Comparison of ENCODE assay signal across 22 cellular contexts in the genomic region with DNA sequence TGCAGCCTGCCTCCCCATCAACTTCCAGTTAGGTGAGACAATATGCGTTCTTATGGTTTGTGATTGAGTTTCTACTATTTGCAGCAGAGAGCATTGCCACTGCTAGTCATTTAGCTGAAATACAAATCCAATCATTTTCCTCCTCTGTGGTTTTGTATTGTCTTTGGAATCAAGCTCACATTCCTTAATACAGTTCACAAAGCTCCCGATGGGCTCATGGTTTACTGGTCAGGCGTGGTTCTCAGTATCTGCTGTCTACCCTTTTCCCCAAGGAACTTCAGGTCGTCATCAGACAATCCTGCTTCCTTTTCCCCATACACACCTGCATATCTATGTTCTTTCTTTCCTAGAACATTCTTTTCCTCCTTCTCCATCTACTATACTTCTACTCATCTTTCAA.
A peak's percentile ranks its signal among the peaks of the same experiment; 100 is the strongest.
DNase-seq lines count a peak whose midpoint lies in the region; ATAC-seq, FAIRE-seq and TF ChIP-seq lines count a peak whose summit lies in the region.
"Had no signal": no experiment of that assay in that cellular context is flagged by ENCODE, and none has a peak within 500 bp of the region (broad histone marks: within the 10 kb centered on the region; RNA-seq: fewer than 3 reads in every experiment).

No MANE protein-coding gene starts in this region.

- no peaks in the 10 kb centered on the region for H3K27me3 ChIP-seq in bronchial epithelial cell (ENCODE audit: control insufficient read depth, insufficient read depth, low read length)
- H3K27me3 ChIP-seq: BLaER1 treated with 17β-estradiol and CSF1 and Interleukin-3, amounts not matched to agents 10 nM and 100 nM had no signal

- peak; percentile 54 for DNase-seq in GM03348 (ENCODE audit: low spot score)
- DNase-seq in bronchial epithelial cell (ENCODE audit: low read depth): no peak
- DNase-seq in fibroblast of the aortic adventitia (ENCODE audit: low read depth): peak; percentile 55
- no peak for DNase-seq in stimulated activated naive CD4-positive, alpha-beta T cell treated with Interleukin-2 at 50 U/mL for 16 hours (lab: John Stamatoyannopoulos, UW)
- DNase-seq in NCI-H2029 treated with DMSO at 0.1 percent for 48 hours (lab: John Stamatoyannopoulos, UW): no peak
- DNase-seq: ACHN; Calu3; CD8-positive, alpha-beta T cell; DMS79 treated with DMSO at 0.1 percent for 48 hours; GF-D8; H7; HFFc6; KBM-7 had no signal

- H3K4me3 ChIP-seq in bronchial epithelial cell (ENCODE audit: low read depth, low read length) (no peak overlapping the region), fibroblast of the aortic adventitia (ENCODE audit: low read depth, low read length) (no peak overlapping the region)
- H3K4me3 ChIP-seq: BLaER1 treated with 17β-estradiol and CSF1 and Interleukin-3, amounts not matched to agents 10 nM and 100 nM; GM12878; GM23338 had no signal

- FAIRE-seq in bronchial epithelial cell (lab: Jason Lieb, UNC): peak; percentile 18
- FAIRE-seq: A204.1, GM12878, GM19239, HepG2 had no signal

- no peak for ATAC-seq in GM18907 (IDR thresholded peaks at IDR 0.05; ENCODE audit: unreplicated experiment)
- ATAC-seq in HG03521 (IDR thresholded peaks at IDR 0.05; ENCODE audit: unreplicated experiment): no peak
- ATAC-seq: CD8-positive, alpha-beta T cell; GM12878; GM23338; HCT116; HepG2 had no signal

- TF ChIP-seq CTCF in bronchial epithelial cell (IDR thresholded peaks at IDR 0.05; ENCODE audit: insufficient read depth, low read length, severe bottlenecking): no peak
- TF ChIP-seq CTCF in fibroblast of the aortic adventitia (IDR thresholded peaks at IDR 0.05; ENCODE audit: insufficient read depth, low read length): no peak

- H3K36me3 ChIP-seq in bronchial epithelial cell (ENCODE audit: control insufficient read depth, insufficient read depth, low read length): no peaks in the 10 kb centered on the region
- H3K36me3 ChIP-seq: BLaER1 treated with 17β-estradiol and CSF1 and Interleukin-3, amounts not matched to agents 10 nM and 100 nM had no signal

Comparison
In these comparisons a context has a peak if more than half of its experiments do, and no peak if none do; other contexts are left out.
1. DNase-seq: peak in GM03348 (single experiment) and fibroblast of the aortic adventitia (single experiment); none in bronchial epithelial cell (single experiment), stimulated activated naive CD4-positive, alpha-beta T cell treated with Interleukin-2 at 50 U/mL for 16 hours (single experiment) and NCI-H2029 treated with DMSO at 0.1 percent for 48 hours (single experiment).